In the genomic region with DNA sequence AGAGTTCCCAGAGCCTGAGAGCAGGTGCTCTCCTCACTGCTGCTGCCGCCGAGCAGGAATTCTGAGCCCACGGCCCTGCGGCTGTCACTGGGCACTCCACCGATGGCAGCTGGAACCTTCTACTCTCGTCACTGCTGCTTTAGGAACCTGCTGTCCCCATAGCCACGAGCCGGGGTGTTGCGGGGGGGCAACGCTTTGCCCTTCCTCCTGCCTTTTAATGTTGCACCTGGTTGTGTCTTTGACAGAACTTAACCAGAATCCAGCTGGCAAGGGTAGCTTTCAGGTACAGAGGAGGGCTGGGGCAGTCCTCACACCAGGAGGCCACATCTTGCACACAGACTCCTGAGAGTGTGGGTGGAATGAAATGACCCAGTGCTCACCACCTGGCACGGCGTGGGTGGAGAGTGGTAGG, we compare ENCODE assay signal across 11 cellular contexts. TPM values are rescaled to one million over a fixed set of nuclear protein-coding genes. Genes with fewer than 3 reads are reported as not detected.
DNase-seq lines count a peak whose midpoint lies in the region; ATAC-seq and TF ChIP-seq lines count a peak whose summit lies in the region.
"Had no signal": no experiment of that assay in that cellular context is flagged by ENCODE, and none has a peak within 500 bp of the region (broad histone marks: within the 10 kb centered on the region; RNA-seq: fewer than 3 reads in every experiment).

No MANE protein-coding gene starts in this region.

- H3K4me3 Mint-ChIP-seq in activated T-helper 17 cell treated with anti-CD3 and anti-CD28 coated beads, Interleukin-2, amount 50 U/mL, for 72 hours, result peak overlapping the region; percentile 98
- no peak overlapping the region for H3K4me3 Mint-ChIP-seq in progenitor cell of endocrine pancreas (ENCODE audit: low read depth)

- intact Hi-C loops in A673 (cut with micrococcal nuclease; ENCODE audit: unreplicated experiment), result no loop called here

- peaks cover 90% of the 10 kb centered on the region for H3K4me1 Mint-ChIP-seq in activated T-helper 17 cell treated with anti-CD3 and anti-CD28 coated beads, Interleukin-2, amount 50 U/mL, for 72 hours
- peaks cover 34% of the 10 kb centered on the region for H3K4me1 Mint-ChIP-seq in progenitor cell of endocrine pancreas (ENCODE audit: low read depth)

- H3K36me3 Mint-ChIP-seq in activated T-helper 17 cell treated with anti-CD3 and anti-CD28 coated beads, Interleukin-2, amount 50 U/mL, for 72 hours (ENCODE audit: low read depth), result peaks cover 87% of the 10 kb centered on the region
- H3K36me3 Mint-ChIP-seq in progenitor cell of endocrine pancreas (ENCODE audit: insufficient read depth), result peaks cover 2% of the 10 kb centered on the region

- BruUV-seq in A673 (replicated peaks; lab: Mats Ljungman, UMichigan), result no TSS peak

- no peaks in the 10 kb centered on the region for H3K9me3 ChIP-seq in A673 (ENCODE audit: low read depth, low read length, poor library complexity, severe bottlenecking)
- H3K9me3 ChIP-seq: gastroesophageal sphincter had no signal

- no peaks in the 10 kb centered on the region for H3K27me3 Mint-ChIP-seq in activated T-helper 17 cell treated with anti-CD3 and anti-CD28 coated beads, Interleukin-2, amount 50 U/mL, for 72 hours
- H3K27me3 Mint-ChIP-seq in progenitor cell of endocrine pancreas, result no peaks in the 10 kb centered on the region

- peak overlapping the region; percentile 62 for H3K27ac Mint-ChIP-seq in activated T-helper 17 cell treated with anti-CD3 and anti-CD28 coated beads, Interleukin-2, amount 50 U/mL, for 72 hours
- peak overlapping the region; percentile 47 for H3K27ac Mint-ChIP-seq in progenitor cell of endocrine pancreas

- POLR2A ChIA-PET in A673 (lab: Charles Lee; ENCODE audit: low non-redundant PET), result no interaction called here

- H3K27me3 ChIP-seq in A673 (replicated peaks; ENCODE audit: insufficient read depth, low read depth, low read length, poor library complexity), result no peaks in the 10 kb centered on the region
- H3K27me3 ChIP-seq: gastroesophageal sphincter had no signal

- DNase-seq in progenitor cell of endocrine pancreas (ENCODE audit: low spot score, unreplicated experiment) (no peak), cerebellar cortex (ENCODE audit: low spot score) (no peak), A673 (ENCODE audit: low spot score) (no peak)
- DNase-seq: NCI-H226, SIG-M5 had no signal

- H3K9me3 Mint-ChIP-seq in activated T-helper 17 cell treated with anti-CD3 and anti-CD28 coated beads, Interleukin-2, amount 50 U/mL, for 72 hours, result no peaks in the 10 kb centered on the region
- H3K9me3 Mint-ChIP-seq in progenitor cell of endocrine pancreas (ENCODE audit: low read depth), result no peaks in the 10 kb centered on the region

- H3K36me3 ChIP-seq in A673 (ENCODE audit: insufficient read depth, low read length, poor library complexity, severe bottlenecking), result no peaks in the 10 kb centered on the region

- no peak overlapping the region for H3K27ac ChIP-seq in A673 (ENCODE audit: low read depth, low read length, poor library complexity, severe bottlenecking)
- H3K27ac ChIP-seq: gastroesophageal sphincter had no signal

- CTCF ChIA-PET in A673 (lab: Charles Lee), result no interaction called here

- no peak for TF ChIP-seq CTCF in progenitor cell of endocrine pancreas (IDR thresholded peaks at IDR 0.05; ENCODE audit: unreplicated experiment)
- TF ChIP-seq CTCF in A673 (conservative IDR thresholded peaks at IDR 0.05; ENCODE audit: low read depth, low read length), result no peak

- ATAC-seq in GM18909 (IDR thresholded peaks at IDR 0.05; ENCODE audit: poor library complexity, unreplicated experiment) (peak; percentile 35), HG02763 (IDR thresholded peaks at IDR 0.05; ENCODE audit: unreplicated experiment) (peak; percentile 41), SK-N-SH treated with all-trans-retinoic acid at 6 μM for 48 hours (no peak)
- peak; percentile 18 for ATAC-seq in activated T-helper 17 cell treated with anti-CD3 and anti-CD28 coated beads, Interleukin-2, amount 50 U/mL, for 72 hours (replicated peaks)
- ATAC-seq: gastroesophageal sphincter had no signal

- no peaks in the 10 kb centered on the region for H3K4me1 ChIP-seq in A673 (ENCODE audit: insufficient read depth, low read length, poor library complexity, severe bottlenecking)

- no peak overlapping the region for H3K4me3 ChIP-seq in A673 (ENCODE audit: low read depth, low read length, poor library complexity, severe bottlenecking)
- H3K4me3 ChIP-seq: gastroesophageal sphincter, lung had no signal

TF ChIP-seq in SK-N-SH treated with all-trans-retinoic acid at 6 μM for 48 hours, 23 proteins besides CTCF, POLR2A, EP300 and RAD21:
- TF ChIP-seq PPARA (CRISPR knock-in tag; IDR thresholded peaks at IDR 0.05; ENCODE audit: borderline replicate concordance) (no peak), ZNF70 (CRISPR knock-in tag; IDR thresholded peaks at IDR 0.05) (no peak), ZC3H10 (CRISPR knock-in tag; IDR thresholded peaks at IDR 0.05) (no peak), SNAI2 (CRISPR knock-in tag; IDR thresholded peaks at IDR 0.05) (no peak), ARNTL (CRISPR knock-in tag; IDR thresholded peaks at IDR 0.05; ENCODE audit: borderline replicate concordance, low read depth) (no peak), TOX (CRISPR knock-in tag; IDR thresholded peaks at IDR 0.05; ENCODE audit: borderline replicate concordance) (no peak), PATZ1 (CRISPR knock-in tag; IDR thresholded peaks at IDR 0.05; ENCODE audit: borderline replicate concordance) (no peak), ZFP30 (CRISPR knock-in tag; IDR thresholded peaks at IDR 0.05) (no peak), ZFP3 (CRISPR knock-in tag; IDR thresholded peaks at IDR 0.05) (no peak), POU6F1 (CRISPR knock-in tag; IDR thresholded peaks at IDR 0.05; ENCODE audit: borderline replicate concordance, low read depth) (no peak), CSDC2 (CRISPR knock-in tag; IDR thresholded peaks at IDR 0.05) (no peak), ZNF565 (CRISPR knock-in tag; conservative IDR thresholded peaks at IDR 0.05; ENCODE audit: low read depth) (no peak), ESRRG (CRISPR knock-in tag; IDR thresholded peaks at IDR 0.05) (no peak), ISL1 (CRISPR knock-in tag; IDR thresholded peaks at IDR 0.05) (no peak), OSR1 (CRISPR knock-in tag; IDR thresholded peaks at IDR 0.05) (no peak)
- TF ChIP-seq, protein P1, sequence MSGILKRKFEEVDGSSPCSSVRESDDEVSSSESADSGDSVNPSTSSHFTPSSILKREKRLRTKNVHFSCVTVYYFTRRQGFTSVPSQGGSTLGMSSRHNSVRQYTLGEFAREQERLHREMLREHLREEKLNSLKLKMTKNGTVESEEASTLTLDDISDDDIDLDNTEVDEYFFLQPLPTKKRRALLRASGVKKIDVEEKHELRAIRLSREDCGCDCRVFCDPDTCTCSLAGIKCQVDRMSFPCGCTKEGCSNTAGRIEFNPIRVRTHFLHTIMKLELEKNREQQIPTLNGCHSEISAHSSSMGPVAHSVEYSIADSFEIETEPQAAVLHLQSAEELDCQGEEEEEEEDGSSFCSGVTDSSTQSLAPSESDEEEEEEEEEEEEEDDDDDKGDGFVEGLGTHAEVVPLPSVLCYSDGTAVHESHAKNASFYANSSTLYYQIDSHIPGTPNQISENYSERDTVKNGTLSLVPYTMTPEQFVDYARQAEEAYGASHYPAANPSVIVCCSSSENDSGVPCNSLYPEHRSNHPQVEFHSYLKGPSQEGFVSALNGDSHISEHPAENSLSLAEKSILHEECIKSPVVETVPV (CRISPR knock-in tag; IDR thresholded peaks at IDR 0.05), result no peak
TF ChIP-seq in SK-N-SH treated with all-trans-retinoic acid at 6 μM for 48 hours: peak in this region for 0.

RNA-seq across cellular contexts. Expression of gene NCK2, which starts 32.4 kb away (rescaled TPM):
- total RNA-seq in activated T-helper 17 cell treated with anti-CD3 and anti-CD28 coated beads, Interleukin-2, amount 50 U/mL, for 72 hours, result 10 to 100 TPM; 75.4 to 85.4 TPM
- total RNA-seq in progenitor cell of endocrine pancreas, result 92.5 TPM in 2 replicates
- 21.6 and 24.4 TPM in 2 replicates for total RNA-seq in A673 (2021)
